Comparison of ENCODE assay signal across 15 cellular contexts in genomic region chr19:24078688-24079087, GRCh38.
"Had no signal": no experiment of that assay in that cellular context is flagged by ENCODE, and none has a peak within 500 bp of the region (broad histone marks: within the 10 kb centered on the region; RNA-seq: fewer than 3 reads in every experiment).

No MANE protein-coding gene starts in this region.

- H3K27ac ChIP-seq: ascending aorta, esophagus squamous epithelium, right lobe of liver, VCaP had no signal

- H3K4me3 Mint-ChIP-seq: activated CD4-positive, alpha-beta memory T cell treated with anti-CD3 and anti-CD28 coated beads, Interleukin-2, amount 10 ng/mL, durations not matched to agents 7 days and 5 days; activated CD4-positive, alpha-beta T cell treated with anti-CD3 and anti-CD28 coated beads for 36 hours; mesothelial cell of epicardium; neural crest cell; stimulated activated naive B cell treated with anti-CD40 and anti-IgM and Interleukin-4, amounts not matched to agents 10 μg/mL and 1 μg/mL and 100 μg/mL, for 72 hours; type B pancreatic cell had no signal

- ATAC-seq: activated CD4-positive, alpha-beta T cell treated with anti-CD3 and anti-CD28 coated beads for 36 hours; right lobe of liver; stimulated activated naive B cell treated with anti-CD40 and anti-IgM and Interleukin-4, amounts not matched to agents 10 μg/mL and 1 μg/mL and 100 μg/mL, for 72 hours had no signal

- H3K4me3 ChIP-seq: ascending aorta, esophagus squamous epithelium, right lobe of liver had no signal

- H3K27me3 Mint-ChIP-seq: activated CD4-positive, alpha-beta memory T cell treated with anti-CD3 and anti-CD28 coated beads, Interleukin-2, amount 10 ng/mL, durations not matched to agents 7 days and 5 days; activated CD4-positive, alpha-beta T cell treated with anti-CD3 and anti-CD28 coated beads for 36 hours; stimulated activated naive B cell treated with anti-CD40 and anti-IgM and Interleukin-4, amounts not matched to agents 10 μg/mL and 1 μg/mL and 100 μg/mL, for 72 hours; type B pancreatic cell had no signal

- H3K9me3 ChIP-seq: ascending aorta, esophagus squamous epithelium, right lobe of liver had no signal

- H3K27ac Mint-ChIP-seq: activated CD4-positive, alpha-beta memory T cell treated with anti-CD3 and anti-CD28 coated beads, Interleukin-2, amount 10 ng/mL, durations not matched to agents 7 days and 5 days; activated CD4-positive, alpha-beta T cell treated with anti-CD3 and anti-CD28 coated beads for 36 hours; mesothelial cell of epicardium; type B pancreatic cell had no signal

- DNase-seq: activated CD4-positive, alpha-beta memory T cell treated with anti-CD3 and anti-CD28 coated beads, Interleukin-2, amount 10 ng/mL, durations not matched to agents 7 days and 5 days; activated CD4-positive, alpha-beta T cell treated with anti-CD3 and anti-CD28 coated beads for 36 hours; esophagus squamous epithelium; foreskin fibroblast; glutamatergic neuron; kidney glomerular epithelial cell; posterior cingulate gyrus; stimulated activated CD4-positive, alpha-beta T cell treated with anti-CD3 and anti-CD28 coated beads, Interleukin-1b, Interleukin-23, amount 100 ng/mL, for 48 hours; stimulated activated naive B cell treated with anti-CD40 and anti-IgM and Interleukin-4, amounts not matched to agents 10 μg/mL and 1 μg/mL and 100 μg/mL, for 72 hours had no signal

- H3K36me3 ChIP-seq: right lobe of liver had no signal

- H3K4me1 ChIP-seq: ascending aorta, esophagus squamous epithelium, right lobe of liver had no signal

- H3K4me1 Mint-ChIP-seq: activated CD4-positive, alpha-beta memory T cell treated with anti-CD3 and anti-CD28 coated beads, Interleukin-2, amount 10 ng/mL, durations not matched to agents 7 days and 5 days had no signal

- H3K27me3 ChIP-seq: ascending aorta, esophagus squamous epithelium, right lobe of liver had no signal
